1 cellular context compared by ENCODE assay signal in the genomic region with DNA sequence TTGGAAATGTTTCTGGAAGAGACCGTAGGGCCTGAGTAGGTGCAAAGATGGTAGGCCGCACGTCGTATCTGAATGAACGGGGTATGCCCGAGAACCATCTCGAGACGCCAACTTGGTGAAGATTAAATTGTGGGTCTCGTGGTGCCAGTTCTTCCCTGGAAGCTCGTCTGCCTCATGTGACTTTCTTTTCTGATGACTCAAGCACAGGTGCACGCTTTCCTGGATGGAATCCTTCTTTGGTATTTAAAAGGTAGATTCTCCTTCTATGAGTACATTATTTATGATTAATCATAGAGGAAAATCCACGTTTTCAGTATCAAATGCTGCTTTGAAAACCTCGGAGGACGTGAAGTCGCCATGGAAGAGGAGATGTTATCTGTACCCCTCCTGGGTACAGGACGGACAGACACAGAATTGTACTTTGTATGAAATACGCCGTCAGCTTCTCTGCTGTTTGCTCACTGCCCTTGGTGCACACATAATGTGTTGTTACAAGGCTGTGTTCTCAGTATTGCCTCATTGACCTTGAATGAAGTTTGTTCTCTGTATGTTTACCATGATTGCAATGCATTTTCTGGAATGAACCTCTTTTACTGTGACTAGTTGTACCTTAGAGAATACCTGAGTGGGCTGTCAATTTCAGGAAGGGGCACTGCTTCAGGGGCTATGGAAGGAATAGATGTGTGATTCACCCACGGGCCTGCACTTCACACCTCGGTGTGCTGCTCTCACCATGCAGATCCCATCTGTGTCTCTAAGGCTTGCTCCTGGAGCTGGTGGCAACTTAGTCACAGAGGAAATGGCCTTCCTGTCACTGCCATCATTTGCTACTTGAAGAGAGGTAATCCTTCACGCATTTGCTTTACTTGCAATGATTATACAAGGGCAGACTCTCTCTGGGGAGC.
TF ChIP-seq lines count a peak whose summit lies in the region.

No MANE protein-coding gene starts in this region.

TF ChIP-seq in HepG2, 621 proteins besides CTCF, POLR2A, EP300 and RAD21 (continued from another document and continues in another):
- peak; percentile 18; the same call in 1 of the 2 replicates for TF ChIP-seq PATZ1 (CRISPR knock-in tag; IDR thresholded peaks at IDR 0.05)
- no peak for TF ChIP-seq ZNF484 (CRISPR knock-in tag; IDR thresholded peaks at IDR 0.05; ENCODE audit: borderline replicate concordance, low read depth)
- no peak for TF ChIP-seq GZF1 (CRISPR knock-in tag; IDR thresholded peaks at IDR 0.05)
- TF ChIP-seq ISX (CRISPR knock-in tag; conservative IDR thresholded peaks at IDR 0.05), result no peak
- no peak for TF ChIP-seq ZNF724P (CRISPR knock-in tag; IDR thresholded peaks at IDR 0.05; ENCODE audit: borderline replicate concordance)
- peak; percentile 80 for TF ChIP-seq HNF4A (CRISPR knock-in tag; IDR thresholded peaks at IDR 0.05)
- TF ChIP-seq PHF5A (CRISPR knock-in tag; IDR thresholded peaks at IDR 0.05; ENCODE audit: low read depth, unreplicated experiment), result no peak
- TF ChIP-seq ZNF549 (CRISPR knock-in tag; IDR thresholded peaks at IDR 0.05), result no peak
- no peak for TF ChIP-seq RBFOX2 (IDR thresholded peaks at IDR 0.05; ENCODE audit: low read depth, low read length)
- no peak for TF ChIP-seq EHMT2 (IDR thresholded peaks at IDR 0.05; ENCODE audit: borderline replicate concordance, low read depth, low read length)
- TF ChIP-seq ZNF691 (CRISPR knock-in tag; IDR thresholded peaks at IDR 0.05; ENCODE audit: borderline replicate concordance, low read depth), result no peak
- TF ChIP-seq ELF4 (CRISPR knock-in tag; IDR thresholded peaks at IDR 0.05; ENCODE audit: borderline replicate concordance), result no peak
- no peak for TF ChIP-seq ZNF234 (CRISPR knock-in tag; conservative IDR thresholded peaks at IDR 0.05)
- TF ChIP-seq ZNF674 (CRISPR knock-in tag; IDR thresholded peaks at IDR 0.05; ENCODE audit: low read depth), result no peak
- TF ChIP-seq, protein P1, sequence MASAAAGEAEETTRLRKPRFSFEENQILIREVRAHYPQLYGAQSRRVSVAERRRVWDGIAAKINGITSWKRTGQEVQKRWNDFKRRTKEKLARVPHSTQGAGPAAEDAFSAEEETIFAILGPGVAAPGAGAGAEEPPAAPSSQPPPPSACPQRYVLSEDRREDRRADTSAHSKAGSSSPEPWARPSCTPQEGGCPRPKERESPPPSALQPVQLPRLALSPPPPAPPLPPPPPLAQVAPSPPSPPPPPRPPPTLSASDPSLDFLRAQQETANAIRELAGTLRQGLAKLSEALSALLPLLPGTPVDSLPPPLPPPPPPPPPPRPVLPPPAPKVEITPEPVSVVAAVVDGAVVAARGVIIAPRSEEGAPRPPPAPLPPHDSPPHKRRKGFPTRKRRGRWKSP (CRISPR knock-in tag; IDR thresholded peaks at IDR 0.05), result peak; percentile 29; the same call in 1 of the 2 replicates
- TF ChIP-seq, protein P2, sequence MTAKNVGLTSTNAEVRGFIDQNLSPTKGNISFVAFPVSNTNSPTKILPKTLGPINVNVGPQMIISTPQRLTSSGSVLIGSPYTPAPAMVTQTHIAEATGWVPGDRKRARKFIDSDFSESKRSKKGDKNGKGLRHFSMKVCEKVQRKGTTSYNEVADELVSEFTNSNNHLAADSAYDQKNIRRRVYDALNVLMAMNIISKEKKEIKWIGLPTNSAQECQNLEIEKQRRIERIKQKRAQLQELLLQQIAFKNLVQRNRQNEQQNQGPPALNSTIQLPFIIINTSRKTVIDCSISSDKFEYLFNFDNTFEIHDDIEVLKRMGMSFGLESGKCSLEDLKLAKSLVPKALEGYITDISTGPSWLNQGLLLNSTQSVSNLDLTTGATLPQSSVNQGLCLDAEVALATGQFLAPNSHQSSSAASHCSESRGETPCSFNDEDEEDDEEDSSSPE (CRISPR knock-in tag; IDR thresholded peaks at IDR 0.05), result no peak
- TF ChIP-seq, protein P3, sequence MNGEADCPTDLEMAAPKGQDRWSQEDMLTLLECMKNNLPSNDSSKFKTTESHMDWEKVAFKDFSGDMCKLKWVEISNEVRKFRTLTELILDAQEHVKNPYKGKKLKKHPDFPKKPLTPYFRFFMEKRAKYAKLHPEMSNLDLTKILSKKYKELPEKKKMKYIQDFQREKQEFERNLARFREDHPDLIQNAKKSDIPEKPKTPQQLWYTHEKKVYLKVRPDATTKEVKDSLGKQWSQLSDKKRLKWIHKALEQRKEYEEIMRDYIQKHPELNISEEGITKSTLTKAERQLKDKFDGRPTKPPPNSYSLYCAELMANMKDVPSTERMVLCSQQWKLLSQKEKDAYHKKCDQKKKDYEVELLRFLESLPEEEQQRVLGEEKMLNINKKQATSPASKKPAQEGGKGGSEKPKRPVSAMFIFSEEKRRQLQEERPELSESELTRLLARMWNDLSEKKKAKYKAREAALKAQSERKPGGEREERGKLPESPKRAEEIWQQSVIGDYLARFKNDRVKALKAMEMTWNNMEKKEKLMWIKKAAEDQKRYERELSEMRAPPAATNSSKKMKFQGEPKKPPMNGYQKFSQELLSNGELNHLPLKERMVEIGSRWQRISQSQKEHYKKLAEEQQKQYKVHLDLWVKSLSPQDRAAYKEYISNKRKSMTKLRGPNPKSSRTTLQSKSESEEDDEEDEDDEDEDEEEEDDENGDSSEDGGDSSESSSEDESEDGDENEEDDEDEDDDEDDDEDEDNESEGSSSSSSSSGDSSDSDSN (CRISPR knock-in tag; IDR thresholded peaks at IDR 0.05), result peak; percentile 34; the same call in 1 of the 2 replicates
- TF ChIP-seq, protein P4, sequence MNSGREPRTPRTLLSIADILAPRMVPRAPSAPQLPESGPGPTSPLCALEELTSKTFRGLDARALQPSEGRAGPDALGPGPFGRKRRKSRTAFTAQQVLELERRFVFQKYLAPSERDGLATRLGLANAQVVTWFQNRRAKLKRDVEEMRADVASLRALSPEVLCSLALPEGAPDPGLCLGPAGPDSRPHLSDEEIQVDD (CRISPR knock-in tag; IDR thresholded peaks at IDR 0.05; ENCODE audit: borderline replicate concordance), result no peak
- TF ChIP-seq ZNF512B (CRISPR knock-in tag; IDR thresholded peaks at IDR 0.05; ENCODE audit: borderline replicate concordance), result no peak
- TF ChIP-seq, protein P5, sequence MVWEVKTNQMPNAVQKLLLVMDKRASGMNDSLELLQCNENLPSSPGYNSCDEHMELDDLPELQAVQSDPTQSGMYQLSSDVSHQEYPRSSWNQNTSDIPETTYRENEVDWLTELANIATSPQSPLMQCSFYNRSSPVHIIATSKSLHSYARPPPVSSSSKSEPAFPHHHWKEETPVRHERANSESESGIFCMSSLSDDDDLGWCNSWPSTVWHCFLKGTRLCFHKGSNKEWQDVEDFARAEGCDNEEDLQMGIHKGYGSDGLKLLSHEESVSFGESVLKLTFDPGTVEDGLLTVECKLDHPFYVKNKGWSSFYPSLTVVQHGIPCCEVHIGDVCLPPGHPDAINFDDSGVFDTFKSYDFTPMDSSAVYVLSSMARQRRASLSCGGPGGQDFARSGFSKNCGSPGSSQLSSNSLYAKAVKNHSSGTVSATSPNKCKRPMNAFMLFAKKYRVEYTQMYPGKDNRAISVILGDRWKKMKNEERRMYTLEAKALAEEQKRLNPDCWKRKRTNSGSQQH (CRISPR knock-in tag; IDR thresholded peaks at IDR 0.05; ENCODE audit: low read depth), result no peak
- no peak for TF ChIP-seq GTF3A (CRISPR knock-in tag; conservative IDR thresholded peaks at IDR 0.05)
- TF ChIP-seq SRSF4 (IDR thresholded peaks at IDR 0.05; ENCODE audit: low read depth, low read length, poor library complexity, severe bottlenecking), result no peak
- 0 out of 2 replicates have a peak, but pooled peaks have one; percentile 57 for TF ChIP-seq STAT5B (CRISPR knock-in tag; IDR thresholded peaks at IDR 0.05)
- TF ChIP-seq, protein P6, sequence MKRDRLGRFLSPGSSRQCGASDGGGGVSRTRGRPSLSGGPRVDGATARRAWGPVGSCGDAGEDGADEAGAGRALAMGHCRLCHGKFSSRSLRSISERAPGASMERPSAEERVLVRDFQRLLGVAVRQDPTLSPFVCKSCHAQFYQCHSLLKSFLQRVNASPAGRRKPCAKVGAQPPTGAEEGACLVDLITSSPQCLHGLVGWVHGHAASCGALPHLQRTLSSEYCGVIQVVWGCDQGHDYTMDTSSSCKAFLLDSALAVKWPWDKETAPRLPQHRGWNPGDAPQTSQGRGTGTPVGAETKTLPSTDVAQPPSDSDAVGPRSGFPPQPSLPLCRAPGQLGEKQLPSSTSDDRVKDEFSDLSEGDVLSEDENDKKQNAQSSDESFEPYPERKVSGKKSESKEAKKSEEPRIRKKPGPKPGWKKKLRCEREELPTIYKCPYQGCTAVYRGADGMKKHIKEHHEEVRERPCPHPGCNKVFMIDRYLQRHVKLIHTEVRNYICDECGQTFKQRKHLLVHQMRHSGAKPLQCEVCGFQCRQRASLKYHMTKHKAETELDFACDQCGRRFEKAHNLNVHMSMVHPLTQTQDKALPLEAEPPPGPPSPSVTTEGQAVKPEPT (CRISPR knock-in tag; IDR thresholded peaks at IDR 0.05; ENCODE audit: low read depth), result no peak
- TF ChIP-seq, protein P7, sequence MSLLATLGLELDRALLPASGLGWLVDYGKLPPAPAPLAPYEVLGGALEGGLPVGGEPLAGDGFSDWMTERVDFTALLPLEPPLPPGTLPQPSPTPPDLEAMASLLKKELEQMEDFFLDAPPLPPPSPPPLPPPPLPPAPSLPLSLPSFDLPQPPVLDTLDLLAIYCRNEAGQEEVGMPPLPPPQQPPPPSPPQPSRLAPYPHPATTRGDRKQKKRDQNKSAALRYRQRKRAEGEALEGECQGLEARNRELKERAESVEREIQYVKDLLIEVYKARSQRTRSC (CRISPR knock-in tag; IDR thresholded peaks at IDR 0.05; ENCODE audit: low read depth), result no peak
- TF ChIP-seq REPIN1 (CRISPR knock-in tag; IDR thresholded peaks at IDR 0.05; ENCODE audit: borderline replicate concordance, low read depth), result no peak
- TF ChIP-seq RFXANK (CRISPR knock-in tag; IDR thresholded peaks at IDR 0.05), result 0 out of 2 replicates have a peak, but pooled peaks have one; percentile 33
- TF ChIP-seq ZNF136 (CRISPR knock-in tag; IDR thresholded peaks at IDR 0.05; ENCODE audit: low read depth), result no peak
- TF ChIP-seq, protein P8, sequence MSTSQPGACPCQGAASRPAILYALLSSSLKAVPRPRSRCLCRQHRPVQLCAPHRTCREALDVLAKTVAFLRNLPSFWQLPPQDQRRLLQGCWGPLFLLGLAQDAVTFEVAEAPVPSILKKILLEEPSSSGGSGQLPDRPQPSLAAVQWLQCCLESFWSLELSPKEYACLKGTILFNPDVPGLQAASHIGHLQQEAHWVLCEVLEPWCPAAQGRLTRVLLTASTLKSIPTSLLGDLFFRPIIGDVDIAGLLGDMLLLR (CRISPR knock-in tag; IDR thresholded peaks at IDR 0.05), result no peak
- no peak for TF ChIP-seq PRMT3 (CRISPR knock-in tag; IDR thresholded peaks at IDR 0.05; ENCODE audit: borderline replicate concordance, low read depth)
- TF ChIP-seq FOXO4 (CRISPR knock-in tag; conservative IDR thresholded peaks at IDR 0.05), result no peak
- TF ChIP-seq, protein P9, sequence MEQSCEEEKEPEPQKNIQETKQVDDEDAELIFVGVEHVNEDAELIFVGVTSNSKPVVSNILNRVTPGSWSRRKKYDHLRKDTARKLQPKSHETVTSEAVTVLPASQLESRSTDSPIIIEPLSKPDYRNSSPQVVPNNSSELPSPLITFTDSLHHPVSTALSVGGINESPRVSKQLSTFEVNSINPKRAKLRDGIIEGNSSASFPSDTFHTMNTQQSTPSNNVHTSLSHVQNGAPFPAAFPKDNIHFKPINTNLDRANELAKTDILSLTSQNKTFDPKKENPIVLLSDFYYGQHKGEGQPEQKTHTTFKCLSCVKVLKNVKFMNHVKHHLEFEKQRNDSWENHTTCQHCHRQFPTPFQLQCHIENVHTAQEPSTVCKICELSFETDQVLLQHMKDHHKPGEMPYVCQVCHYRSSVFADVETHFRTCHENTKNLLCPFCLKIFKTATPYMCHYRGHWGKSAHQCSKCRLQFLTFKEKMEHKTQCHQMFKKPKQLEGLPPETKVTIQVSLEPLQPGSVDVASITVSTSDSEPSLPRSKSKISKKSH (CRISPR knock-in tag; IDR thresholded peaks at IDR 0.05; ENCODE audit: borderline replicate concordance), result no peak
